ENCODE assay signal across 1 cellular context in genomic region chr5:177404641-177405134, GRCh38.
A peak's percentile ranks its signal among the peaks of the same experiment; 100 is the strongest.
TF ChIP-seq lines count a peak whose summit lies in the region.

No MANE protein-coding gene starts in this region.

TF ChIP-seq in GM12878, 131 proteins besides CTCF, POLR2A, EP300 and RAD21:
- TF ChIP-seq SUPT20H (IDR thresholded peaks at IDR 0.05; ENCODE audit: borderline replicate concordance, control insufficient read depth, low read depth, low read length) = no peak
- peak; percentile 82 for TF ChIP-seq HDGF (IDR thresholded peaks at IDR 0.05)
- TF ChIP-seq PKNOX1 (IDR thresholded peaks at IDR 0.05) = peak; percentile 8; the same call in 1 of the 2 replicates
- TF ChIP-seq CREB1 (IDR thresholded peaks at IDR 0.05; ENCODE audit: low read depth) = no peak
